In the genomic region with DNA sequence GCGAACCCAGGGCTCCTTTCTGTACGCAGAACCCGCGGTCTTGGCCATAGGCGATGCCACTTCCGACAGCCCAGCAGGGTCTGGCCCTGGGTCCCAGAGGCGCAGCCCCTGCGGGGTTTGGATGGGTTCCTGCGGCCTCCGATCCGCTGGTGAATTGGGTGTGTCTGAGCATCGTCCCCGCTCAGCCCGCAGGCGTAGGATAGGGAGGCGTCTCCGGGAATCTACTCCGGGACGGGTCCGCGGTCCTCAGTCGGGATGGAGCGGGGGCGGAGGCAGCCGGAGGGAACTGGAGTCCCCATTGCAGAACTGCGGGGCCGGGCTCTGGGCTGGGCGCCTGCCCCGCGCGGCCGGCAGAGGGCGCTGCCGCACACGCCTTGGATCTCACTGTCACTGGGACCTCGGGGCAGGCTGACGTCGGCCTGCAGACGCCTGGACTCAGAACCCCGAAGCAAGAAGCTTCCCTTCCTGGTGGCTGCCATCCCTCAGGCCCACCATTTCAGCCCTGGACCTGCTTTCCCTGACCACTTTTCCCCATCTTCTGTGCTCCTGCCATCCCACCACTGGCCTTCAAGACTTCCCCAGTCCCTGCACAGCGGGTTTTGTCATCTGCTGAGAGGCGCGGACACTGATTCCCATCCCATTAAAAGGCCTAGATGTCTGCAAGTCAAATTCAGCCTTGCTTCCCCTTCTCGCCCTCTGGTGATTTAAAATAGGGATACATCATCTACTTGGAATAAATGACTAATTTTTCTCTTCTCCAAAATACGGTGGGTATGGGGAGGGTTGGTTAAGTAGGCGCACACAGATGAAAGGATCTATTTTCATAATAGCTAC, we compare ENCODE assay signal across 8 cellular contexts. TPM values are rescaled to one million over a fixed set of nuclear protein-coding genes. Genes with fewer than 3 reads are reported as not detected.
DNase-seq lines count a peak whose midpoint lies in the region; FAIRE-seq and TF ChIP-seq lines count a peak whose summit lies in the region.

No MANE protein-coding gene starts in this region.

- intact Hi-C loops in tibial artery (cut with DNase I; ENCODE audit: low total_unique reads), result loop anchor here (2.0 kb wide), 1 partner anchor 68 kb away; no protein-coding TSS in a partner anchor

- H3K36me3 ChIP-seq in MM.1S (replicated peaks; ENCODE audit: insufficient read depth, low read length) (no peaks in the 10 kb centered on the region), SU-DHL-6 (ENCODE audit: low read length) (no peaks in the 10 kb centered on the region), cardiac muscle cell (no peaks in the 10 kb centered on the region), trophoblast cell (ENCODE audit: control insufficient read depth in 1 of 2, insufficient read depth in 2 of 2, low read length in 2 of 2) (no peaks in the 10 kb centered on the region), tibial artery (no peaks in the 10 kb centered on the region)

- H3K14ac ChIP-seq in trophoblast cell (ENCODE audit: low read length), result no peak overlapping the region

- H3K27ac ChIP-seq in MM.1S (ENCODE audit: low read length), result no peak overlapping the region
- no peak overlapping the region for H3K27ac ChIP-seq in SU-DHL-6 (ENCODE audit: low read depth, low read length)
- no peak overlapping the region for H3K27ac ChIP-seq in cardiac muscle cell
- H3K27ac ChIP-seq in trophoblast cell (ENCODE audit: low read depth, low read length), result no peak overlapping the region
- no peak overlapping the region for H3K27ac ChIP-seq in tibial artery

- H3K79me2 ChIP-seq in MM.1S (ENCODE audit: low read length), result no peaks in the 10 kb centered on the region
- no peaks in the 10 kb centered on the region for H3K79me2 ChIP-seq in SU-DHL-6 (ENCODE audit: insufficient read depth, low read length)
- peaks cover 5% of the 10 kb centered on the region for H3K79me2 ChIP-seq in trophoblast cell (ENCODE audit: control insufficient read depth, insufficient read depth, low read length, poor library complexity)

- H3K4me3 ChIP-seq in MM.1S (ENCODE audit: low read length) (peak overlapping the region; percentile 50), SU-DHL-6 (ENCODE audit: insufficient read depth, low read length, poor library complexity, severe bottlenecking) (no peak overlapping the region), cardiac muscle cell (peak overlapping the region; percentile 36), trophoblast cell (ENCODE audit: low read depth, low read length) (peak overlapping the region; percentile 2), tibial artery (peak overlapping the region; percentile 45 to 59)

- H3F3A ChIP-seq in MM.1S (ENCODE audit: insufficient read depth, low read length) (no peaks in the 10 kb centered on the region), SU-DHL-6 (ENCODE audit: insufficient read depth) (no peaks in the 10 kb centered on the region)

- WGBS in trophoblast cell (ENCODE audit: extremely low coverage, insufficient coverage, insufficient read length), result no CpG with 5 or more reads among the region's 46 CpGs

- H2AK5ac ChIP-seq in trophoblast cell (ENCODE audit: low read length), result no peak overlapping the region

- TF ChIP-seq CTCF in MM.1S (IDR thresholded peaks at IDR 0.05; ENCODE audit: low read length), result peak; percentile 93
- TF ChIP-seq CTCF in SU-DHL-6 (IDR thresholded peaks at IDR 0.05; ENCODE audit: insufficient read depth, low read length, poor library complexity, severe bottlenecking), result peak; percentile 78
- TF ChIP-seq CTCF in cardiac muscle cell (IDR thresholded peaks at IDR 0.05; ENCODE audit: low read depth, low read length), result peak; percentile 97
- peak; percentile 98 to 99 for TF ChIP-seq CTCF in tibial artery (IDR thresholded peaks at IDR 0.05)

- peak overlapping the region; percentile 82 for H2AFZ ChIP-seq in MM.1S (ENCODE audit: low read length)
- peak overlapping the region; percentile 53 for H2AFZ ChIP-seq in SU-DHL-6 (ENCODE audit: low read depth, low read length, severe bottlenecking)
- H2AFZ ChIP-seq in trophoblast cell (ENCODE audit: insufficient read depth, low read length, poor library complexity), result peak overlapping the region; percentile 21

- no peak overlapping the region for H3K18ac ChIP-seq in trophoblast cell (ENCODE audit: low read length)

- H3K9me3 ChIP-seq in MM.1S (replicated peaks; ENCODE audit: insufficient read depth, low read length), result no peaks in the 10 kb centered on the region
- H3K9me3 ChIP-seq in SU-DHL-6 (ENCODE audit: insufficient read depth, low read length), result no peaks in the 10 kb centered on the region
- no peaks in the 10 kb centered on the region for H3K9me3 ChIP-seq in cardiac muscle cell (ENCODE audit: low read depth)
- H3K9me3 ChIP-seq in trophoblast cell (ENCODE audit: insufficient read depth, low read depth, low read length), result no peaks in the 10 kb centered on the region
- H3K9me3 ChIP-seq in tibial artery, result no peaks in the 10 kb centered on the region

- H2BK12ac ChIP-seq in trophoblast cell (ENCODE audit: low read length), result peak overlapping the region; percentile 31

- H3K4me2 ChIP-seq in MM.1S (ENCODE audit: low read depth, low read length) (peak overlapping the region; percentile 96), SU-DHL-6 (ENCODE audit: low read depth, low read length, poor library complexity, severe bottlenecking) (peak overlapping the region; percentile 41), trophoblast cell (ENCODE audit: low read length) (peak overlapping the region; percentile 84)

- no peaks in the 10 kb centered on the region for H4K20me1 ChIP-seq in MM.1S (ENCODE audit: insufficient read depth, low read length)
- no peaks in the 10 kb centered on the region for H4K20me1 ChIP-seq in SU-DHL-6 (ENCODE audit: low read depth, low read length)

- H3K27me3 ChIP-seq in MM.1S (replicated peaks; ENCODE audit: insufficient read depth, low read length), result peaks cover 18% of the 10 kb centered on the region
- H3K27me3 ChIP-seq in SU-DHL-6 (ENCODE audit: low read length), result no peaks in the 10 kb centered on the region
- no peaks in the 10 kb centered on the region for H3K27me3 ChIP-seq in cardiac muscle cell
- H3K27me3 ChIP-seq in trophoblast cell (ENCODE audit: insufficient read depth, low read length), result no peaks in the 10 kb centered on the region
- H3K27me3 ChIP-seq in tibial artery, result peaks cover 0 to 23% of the 10 kb centered on the region in 2 donors

- TF ChIP-seq POLR2A in H54 (IDR thresholded peaks at IDR 0.05; ENCODE audit: low read depth, low read length), result no peak

- H2BK5ac ChIP-seq in trophoblast cell (ENCODE audit: low read depth, low read length, poor library complexity), result no peak overlapping the region

- no peak for FAIRE-seq in H54 (lab: Jason Lieb, UNC)

- H3K9me2 ChIP-seq in MM.1S (replicated peaks; ENCODE audit: insufficient read depth, low read length) (no peaks in the 10 kb centered on the region), SU-DHL-6 (replicated peaks; ENCODE audit: insufficient read depth, low read length) (no peaks in the 10 kb centered on the region)

- H3K4ac ChIP-seq in trophoblast cell (ENCODE audit: low read depth, low read length), result no peak overlapping the region

- peaks cover 6% of the 10 kb centered on the region for H3K4me1 ChIP-seq in MM.1S (ENCODE audit: low read length)
- H3K4me1 ChIP-seq in cardiac muscle cell (ENCODE audit: low read depth), result peaks cover 20% of the 10 kb centered on the region
- H3K4me1 ChIP-seq in trophoblast cell (ENCODE audit: control insufficient read depth in 1 of 2, insufficient read depth in 2 of 2, low read length in 2 of 2), result peaks cover 26 to 33% of the 10 kb centered on the region in 2 experiments
- peaks cover 6 to 34% (median 27%) of the 10 kb centered on the region in 4 donors for H3K4me1 ChIP-seq in tibial artery

- no peak overlapping the region for H4K12ac ChIP-seq in trophoblast cell (ENCODE audit: low read depth, low read length)

- H3K9ac ChIP-seq in MM.1S (ENCODE audit: low read length), result no peak overlapping the region
- H3K9ac ChIP-seq in SU-DHL-6 (ENCODE audit: low read length), result no peak overlapping the region
- H3K9ac ChIP-seq in trophoblast cell (ENCODE audit: low read length), result no peak overlapping the region

- DNase-seq in EH (ENCODE audit: low read depth), result peak; percentile 90
- peak; percentile 93 for DNase-seq in H54 (ENCODE audit: insufficient read length, low spot score)
- DNase-seq in MM.1S, result peak; percentile 72
- DNase-seq in activated naive CD8-positive, alpha-beta T cell treated with anti-CD3 and anti-CD28 coated beads, Interleukin-2, amount 50 U/mL, for 16 hours (ENCODE audit: low read depth, low spot score), result peak; percentile 58
- peak; percentile 90 to 93 for DNase-seq in cardiac muscle cell (ENCODE audit: low read depth in 1 of 2, low spot score in 1 of 2)
- DNase-seq in trophoblast cell, result peak; percentile 86 to 90
- peak; percentile 86 to 90 for DNase-seq in tibial artery

- peaks cover 9% of the 10 kb centered on the region for H3K79me1 ChIP-seq in trophoblast cell (ENCODE audit: low read length)

- H4K8ac ChIP-seq in trophoblast cell (ENCODE audit: low read depth, low read length), result peak overlapping the region; percentile 2

- peak overlapping the region; percentile 9 for H4K91ac ChIP-seq in trophoblast cell (ENCODE audit: low read depth, low read length)

- H2BK120ac ChIP-seq in trophoblast cell (ENCODE audit: insufficient read depth, low read length, poor library complexity), result no peak overlapping the region

- no peak overlapping the region for H3K23ac ChIP-seq in trophoblast cell (ENCODE audit: low read length)

RNA-seq across cellular contexts. Expression of a gene that starts 38.3 kb away (rescaled TPM):
- total RNA-seq in cardiac muscle cell, result 3.8 and 4.3 TPM in 2 replicates
- polyA plus RNA-seq in cardiac muscle cell, result 11.7 and 14.1 TPM in 2 replicates
- 53.7 and 54.2 TPM in 2 replicates for polyA plus RNA-seq in trophoblast cell (2013)

Comparison
In these comparisons a context has a peak if more than half of its experiments do, and no peak if none do; other contexts are left out.
1. H2AFZ ChIP-seq: peak in every context shown above with its lines; median percentile 82 in MM.1S; 53 in SU-DHL-6; 21 in trophoblast cell.
2. H3K4me2 ChIP-seq: peak in every context shown above with its lines; median percentile 96 in MM.1S; 84 in trophoblast cell; 41 in SU-DHL-6.